32 cellular contexts compared by ENCODE assay signal in the genomic region with DNA sequence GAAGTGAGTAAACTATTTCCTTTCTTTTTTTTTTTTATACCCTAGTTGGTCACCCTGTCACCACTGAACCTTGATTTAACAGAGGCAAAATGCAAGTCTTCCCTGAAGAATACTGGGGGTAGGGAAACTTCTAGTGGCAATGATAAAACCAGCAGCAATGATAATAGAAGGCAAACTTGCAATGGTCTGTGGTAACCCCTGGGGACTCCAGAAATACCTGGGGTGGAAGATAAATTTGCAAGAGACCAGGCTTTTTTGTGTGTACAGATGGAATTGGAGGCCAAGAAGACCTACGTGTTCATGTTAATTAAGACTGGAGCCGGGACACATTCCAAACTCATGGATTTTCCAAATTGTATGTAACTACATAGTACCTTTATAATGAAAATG. TPM values are rescaled to one million over a fixed set of nuclear protein-coding genes. Genes with fewer than 3 reads are reported as not detected.
"Had no signal": no experiment of that assay in that cellular context is flagged by ENCODE, and none has a peak within 500 bp of the region (broad histone marks: within the 10 kb centered on the region; RNA-seq: fewer than 3 reads in every experiment).

No MANE protein-coding gene starts in this region.

- ATAC-seq: activated CD4-positive, CD25-positive, alpha-beta regulatory T cell treated with anti-CD3 and anti-CD28 coated beads, Interleukin-2, amount 50 U/mL, for 24 hours; activated CD8-positive, alpha-beta T cell treated with anti-CD3 and anti-CD28 coated beads for 36 hours; activated naive CD8-positive, alpha-beta T cell treated with anti-CD3 and anti-CD28 coated beads, Interleukin-2, amount 50 U/mL, for 24 hours; activated T-cell treated with anti-CD3 and anti-CD28 coated beads, Interleukin-2, amount 50 U/mL, for 4 hours; activated T-helper 17 cell treated with anti-CD3 and anti-CD28 coated beads, Interleukin-2, amount 50 U/mL, for 72 hours; effector memory CD8-positive, alpha-beta T cell; foreskin keratinocyte; gastrocnemius medialis; heart right ventricle had no signal

- H3K27ac ChIP-seq: adrenal gland, esophagus muscularis mucosa, foreskin keratinocyte, gastrocnemius medialis, heart right ventricle, hepatocyte, WERI-Rb-1 had no signal

- H3K4me3 ChIP-seq: adrenal gland, body of pancreas, esophagus muscularis mucosa, gastrocnemius medialis, heart right ventricle, hepatocyte had no signal

- H3K4me1 ChIP-seq: adrenal gland had no signal

- H2AFZ ChIP-seq: hepatocyte had no signal

- H3K4me2 ChIP-seq: hepatocyte had no signal

- H3K79me2 ChIP-seq: hepatocyte had no signal

- H3K9me3 ChIP-seq: adrenal gland, body of pancreas, esophagus muscularis mucosa, gastrocnemius medialis, heart right ventricle had no signal

- H3K27me3 ChIP-seq: adrenal gland, body of pancreas, esophagus muscularis mucosa, foreskin keratinocyte, gastrocnemius medialis, heart right ventricle, hepatocyte had no signal

- H3K36me3 ChIP-seq: adrenal gland, esophagus muscularis mucosa, gastrocnemius medialis, heart right ventricle, WERI-Rb-1 had no signal

- DNase-seq: activated B cell treated with CpG ODN at 0.5 μM for 24 hours; activated CD4-positive, alpha-beta T cell treated with anti-CD3 and anti-CD28 coated beads for 48 hours; activated CD4-positive, alpha-beta T cell treated with anti-CD3 and anti-CD28 coated beads, Interleukin-2, amount 50 U/mL, for 1 hour; activated CD4-positive, alpha-beta T cell treated with anti-CD3 and anti-CD28 coated beads, Interleukin-2, amount 50 U/mL, for 48 hours; activated CD8-positive, alpha-beta T cell treated with anti-CD3 and anti-CD28 coated beads for 36 hours; activated effector memory CD4-positive, alpha-beta T cell treated with Interleukin-2 at 50 U/mL for 16 hours; activated gamma-delta T cell treated with Interleukin-2 at 50 U/mL for 16 hours; activated naive CD4-positive, alpha-beta T cell treated with anti-CD3 and anti-CD28 coated beads, Interleukin-2, amount 50 U/mL, for 16 hours; activated naive CD4-positive, alpha-beta T cell treated with Interleukin-2 at 50 U/mL for 16 hours; activated naive CD8-positive, alpha-beta T cell treated with anti-CD3 and anti-CD28 coated beads, Interleukin-2, amount 50 U/mL, for 24 hours; activated T-cell treated with anti-CD3 and anti-CD28 coated beads, Interleukin-2, amount 50 U/mL, for 4 hours; adrenal gland; amygdala; aorta; caudate nucleus; cortex of kidney; dermis blood vessel endothelial cell; effector CD4-positive, alpha-beta T cell; effector memory CD8-positive, alpha-beta T cell; erythroblast; gastrocnemius medialis; heart right ventricle; T1000; WERI-Rb-1 had no signal

RNA-seq across cellular contexts. Expression of a gene that starts 11.6 kb away (rescaled TPM):
- total RNA-seq: activated B cell treated with CpG ODN at 0.5 μM for 24 hours; activated CD8-positive, alpha-beta T cell treated with anti-CD3 and anti-CD28 coated beads for 36 hours; activated T-cell treated with anti-CD3 and anti-CD28 coated beads, Interleukin-2, amount 50 U/mL, for 4 hours; activated T-helper 17 cell treated with anti-CD3 and anti-CD28 coated beads, Interleukin-2, amount 50 U/mL, for 72 hours; adrenal gland; aorta; body of pancreas; chondrocyte; dermis blood vessel endothelial cell; foreskin keratinocyte; glomerular endothelial cell; heart right ventricle; hepatocyte had no signal
